In the genomic region with DNA sequence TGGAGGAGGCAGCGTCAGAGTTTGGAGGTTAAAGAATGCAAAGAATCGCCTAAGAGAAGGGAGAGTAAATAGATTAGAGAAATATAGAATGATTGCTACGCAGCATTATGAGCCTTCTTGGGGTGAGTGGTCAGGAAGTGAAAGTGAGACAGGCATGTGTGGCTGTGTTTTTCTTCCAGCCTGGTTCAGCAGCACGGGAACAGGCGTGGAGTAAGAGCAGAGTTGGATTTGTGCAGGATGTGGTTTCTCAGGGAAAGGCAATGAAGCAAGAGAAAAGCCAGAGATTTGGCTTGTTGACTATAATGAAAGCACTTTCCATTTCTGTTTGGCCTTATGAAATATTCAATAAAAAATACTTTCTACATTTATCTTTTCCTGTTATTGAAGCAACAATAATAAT, we compare ENCODE assay signal across 15 cellular contexts. TPM values are rescaled to one million over a fixed set of nuclear protein-coding genes. Genes with fewer than 3 reads are reported as not detected.
DNase-seq lines count a peak whose midpoint lies in the region; ATAC-seq and TF ChIP-seq lines count a peak whose summit lies in the region.
"Had no signal": no experiment of that assay in that cellular context is flagged by ENCODE, and none has a peak within 500 bp of the region (broad histone marks: within the 10 kb centered on the region; RNA-seq: fewer than 3 reads in every experiment).

No MANE protein-coding gene starts in this region.

- no peak overlapping the region for H3K4me3 ChIP-seq in AG10803 (ENCODE audit: low read length)
- no peak overlapping the region for H3K4me3 ChIP-seq in brain microvascular endothelial cell (ENCODE audit: low read depth, low read length)
- no peak overlapping the region for H3K4me3 ChIP-seq in sigmoid colon
- no peak overlapping the region for H3K4me3 ChIP-seq in ovary
- no peak overlapping the region for H3K4me3 ChIP-seq in suprapubic skin

- TF ChIP-seq CTCF in AG10803 (conservative IDR thresholded peaks at IDR 0.05; ENCODE audit: low read length) (no peak), brain microvascular endothelial cell (IDR thresholded peaks at IDR 0.05; ENCODE audit: low read depth, low read length, missing control alignments) (no peak), sigmoid colon (IDR thresholded peaks at IDR 0.05) (no peak), ovary (IDR thresholded peaks at IDR 0.05) (no peak), suprapubic skin (IDR thresholded peaks at IDR 0.05) (no peak)

- TF ChIP-seq POLR2A in sigmoid colon (IDR thresholded peaks at IDR 0.05), result no peak
- TF ChIP-seq POLR2A in ovary (IDR thresholded peaks at IDR 0.05), result no peak
- TF ChIP-seq POLR2A in suprapubic skin (IDR thresholded peaks at IDR 0.05), result no peak

- no peaks in the 10 kb centered on the region for H3K4me1 ChIP-seq in sigmoid colon
- H3K4me1 ChIP-seq in ovary (ENCODE audit: insufficient read depth), result no peaks in the 10 kb centered on the region
- no peaks in the 10 kb centered on the region for H3K4me1 ChIP-seq in suprapubic skin
- H3K4me1 ChIP-seq: BE2C had no signal

- H3K9me3 ChIP-seq in sigmoid colon, result no peaks in the 10 kb centered on the region
- H3K9me3 ChIP-seq in ovary, result no peaks in the 10 kb centered on the region
- H3K9me3 ChIP-seq in suprapubic skin, result no peaks in the 10 kb centered on the region
- H3K9me3 ChIP-seq: BE2C had no signal

- no peaks in the 10 kb centered on the region for H3K36me3 ChIP-seq in brain microvascular endothelial cell (replicated peaks)
- H3K36me3 ChIP-seq in sigmoid colon, result no peaks in the 10 kb centered on the region
- peaks cover 2% of the 10 kb centered on the region for H3K36me3 ChIP-seq in ovary
- H3K36me3 ChIP-seq in suprapubic skin, result no peaks in the 10 kb centered on the region
- H3K36me3 ChIP-seq: BE2C had no signal

- no peaks in the 10 kb centered on the region for H3K27me3 ChIP-seq in brain microvascular endothelial cell (replicated peaks)
- no peaks in the 10 kb centered on the region for H3K27me3 ChIP-seq in sigmoid colon
- H3K27me3 ChIP-seq in ovary, result no peaks in the 10 kb centered on the region
- H3K27me3 ChIP-seq in suprapubic skin, result no peaks in the 10 kb centered on the region
- H3K27me3 ChIP-seq: BE2C had no signal

- in situ Hi-C loops in KBM-7 (cut with MboI; ENCODE audit: low pct_unique_long_range_greater_than_20kb, low sequenced_read_pairs), result no loop called here
- in situ Hi-C loops in brain microvascular endothelial cell (cut with HindIII; ENCODE audit: low pct_ligation_motif_present, low sequenced_read_pairs), result no loop called here

- ATAC-seq in left lobe of liver, result peak; percentile 45
- ATAC-seq in GM19351 (IDR thresholded peaks at IDR 0.05; ENCODE audit: unreplicated experiment), result no peak
- ATAC-seq: natural killer cell treated with Interleukin-12 subunit alpha and Interleukin-12 subunit beta and Interleukin-15 and Interleukin-18, amount 100 ng/mL, for 72 hours had no signal

- whole genome bisulfite sequencing in sigmoid colon, 2 donors, result 61 to 81% methylated on average over 5 of the region's 5 CpGs
- WGBS in ovary, 3 donors, result 24 to 48% (median 29%) methylated on average over 5 of the region's 5 CpGs
- 68% methylated on average over 5 of the region's 5 CpGs for WGBS in suprapubic skin

- intact Hi-C loops in sigmoid colon (cut with DNase I), result no loop called here
- intact Hi-C loops in ovary (cut with DNase I), result no loop called here

- TF ChIP-seq EP300 in sigmoid colon (IDR thresholded peaks at IDR 0.05) (no peak), ovary (IDR thresholded peaks at IDR 0.05) (no peak), suprapubic skin (IDR thresholded peaks at IDR 0.05) (no peak)

- H3K27ac ChIP-seq in brain microvascular endothelial cell (peak overlapping the region; percentile 31), sigmoid colon (no peak overlapping the region), ovary (no peak overlapping the region), suprapubic skin (no peak overlapping the region)

- DNase-seq in AG10803 (ENCODE audit: low read depth), result peak; percentile 63
- peak; percentile 15 for DNase-seq in KBM-7
- peak; percentile 85 for DNase-seq in brain microvascular endothelial cell
- DNase-seq in left lobe of liver (ENCODE audit: low spot score), result no peak
- no peak for DNase-seq in sigmoid colon
- no peak for DNase-seq in ovary
- DNase-seq in suprapubic skin (ENCODE audit: low spot score in 2 of 2), result no peak
- DNase-seq: activated CD4-positive, CD25-positive, alpha-beta regulatory T cell treated with anti-CD3 and anti-CD28 coated beads, Interleukin-2, amount 50 U/mL, for 72 hours; activated T-cell treated with anti-CD3 and anti-CD28 coated beads, Interleukin-2, amount 50 U/mL, for 48 hours; BE2C; GDM1; NCI-H1436 treated with DMSO at 0.1 percent for 48 hours; NCI-H774 had no signal

RNA-seq across cellular contexts. Expression of a gene that starts 34.3 kb away (rescaled TPM):
- total RNA-seq in left lobe of liver (0.53 TPM), sigmoid colon (10 to 100 TPM in 1 of 4 donors, 1 to 10 TPM in 3; 5.9 to 27.4 (median 8.3) TPM), ovary (1 to 10 TPM in 6 of 7 donors, under 1 TPM in 1; 0.83 to 9.1 (median 4.7) TPM), suprapubic skin (1 to 10 TPM; 2.8 to 7.0 (median 5.2) TPM)
- polyA plus RNA-seq in sigmoid colon (10 to 100 TPM in 1 of 3 donors, 1 to 10 TPM in 2; 5.9 to 18.6 (median 8.3) TPM), ovary (1 to 10 TPM; 1.8 to 4.2 TPM)

RNA-seq across cellular contexts. Expression of a gene that starts 50.4 kb away (rescaled TPM):
- total RNA-seq in left lobe of liver, result 23.9 TPM
- total RNA-seq in sigmoid colon, result 10 to 100 TPM in 1 of 4 donors, 1 to 10 TPM in 3; 3.3 to 11.8 (median 5.9) TPM
- polyA plus RNA-seq in sigmoid colon, result 10 to 100 TPM in 2 of 3 donors, 1 to 10 TPM in 1; 9.4 to 22.2 (median 19.2) TPM
- 1 to 10 TPM; 1.5 to 6.8 (median 5.5) TPM for total RNA-seq in ovary
- polyA plus RNA-seq in ovary, result 1 to 10 TPM; 4.9 to 9.0 TPM
- 10 to 100 TPM in 1 of 4 donors, 1 to 10 TPM in 3; 3.1 to 10.2 (median 5.8) TPM for total RNA-seq in suprapubic skin

Comparison
In these comparisons a context has a peak if more than half of its experiments do, and no peak if none do; other contexts are left out.
1. DNase-seq: peak in AG10803 (single experiment), KBM-7 (single experiment) and brain microvascular endothelial cell (single experiment); none in left lobe of liver (single experiment), sigmoid colon (single experiment), ovary (0 of 5) and suprapubic skin (0 of 2).